Comparison of ENCODE assay signal across 15 cellular contexts in genomic region chr3:60080648-60081047, GRCh38.
A peak's percentile ranks its signal among the peaks of the same experiment; 100 is the strongest.
DNase-seq lines count a peak whose midpoint lies in the region; ATAC-seq and TF ChIP-seq lines count a peak whose summit lies in the region.
"Had no signal": no experiment of that assay in that cellular context is flagged by ENCODE, and none has a peak within 500 bp of the region (broad histone marks: within the 10 kb centered on the region; RNA-seq: fewer than 3 reads in every experiment).

No MANE protein-coding gene starts in this region.

- DNase-seq in activated CD4-positive, CD25-positive, alpha-beta regulatory T cell treated with anti-CD3 and anti-CD28 coated beads, Interleukin-2, amount 50 U/mL, for 72 hours: no peak
- peak; percentile 32 for DNase-seq in activated CD8-positive, alpha-beta T cell treated with anti-CD3 and anti-CD28 coated beads for 36 hours
- DNase-seq in nephron progenitor cell (no peak), WTC11 (ENCODE audit: low spot score) (no peak)
- DNase-seq: 8988T; activated CD8-positive, alpha-beta memory T cell treated with anti-CD3 and anti-CD28 coated beads for 24 hours; aorta; COR-L47; lower lobe of right lung; NCI-H1048 had no signal

- peaks cover 24% of the 10 kb centered on the region for H3K36me3 Mint-ChIP-seq in activated CD8-positive, alpha-beta T cell treated with anti-CD3 and anti-CD28 coated beads for 36 hours (ENCODE audit: low read depth)
- H3K36me3 Mint-ChIP-seq in nephron progenitor cell (ENCODE audit: low read depth) (peaks cover 26% of the 10 kb centered on the region), WTC11 (peaks cover 4% of the 10 kb centered on the region; the same call in 1 of the 2 replicates)

- intact Hi-C loops in activated CD8-positive, alpha-beta T cell treated with anti-CD3 and anti-CD28 coated beads for 36 hours (cut with micrococcal nuclease): loop anchor here (10.0 kb wide), 1 partner anchor 114 kb away; no protein-coding TSS in a partner anchor

- POLR2A ChIA-PET in activated CD8-positive, alpha-beta T cell treated with anti-CD3 and anti-CD28 coated beads for 36 hours (lab: Charles Lee): no interaction called here
- POLR2A ChIA-PET in WTC11 (lab: Charles Lee): no interaction called here

- H3K9me3 Mint-ChIP-seq in activated CD8-positive, alpha-beta T cell treated with anti-CD3 and anti-CD28 coated beads for 36 hours: peaks cover 23% of the 10 kb centered on the region
- H3K9me3 Mint-ChIP-seq in nephron progenitor cell (peaks cover 50% of the 10 kb centered on the region), WTC11 (peaks cover 26% of the 10 kb centered on the region)

- no peaks in the 10 kb centered on the region for H3K27me3 Mint-ChIP-seq in activated CD8-positive, alpha-beta T cell treated with anti-CD3 and anti-CD28 coated beads for 36 hours
- peaks cover 7% of the 10 kb centered on the region for H3K27me3 Mint-ChIP-seq in nephron progenitor cell (ENCODE audit: low read depth, poor library complexity)
- H3K27me3 Mint-ChIP-seq in WTC11 (ENCODE audit: low read depth): no peaks in the 10 kb centered on the region

- no peak overlapping the region for H3K4me3 Mint-ChIP-seq in activated CD8-positive, alpha-beta T cell treated with anti-CD3 and anti-CD28 coated beads for 36 hours
- H3K4me3 Mint-ChIP-seq in nephron progenitor cell (no peak overlapping the region), WTC11 (no peak overlapping the region)

- TF ChIP-seq CTCF in activated CD8-positive, alpha-beta T cell treated with anti-CD3 and anti-CD28 coated beads for 36 hours (IDR thresholded peaks at IDR 0.05): no peak
- TF ChIP-seq CTCF in nephron progenitor cell (IDR thresholded peaks at IDR 0.05) (no peak), WTC11 (IDR thresholded peaks at IDR 0.05) (no peak)

- H3K4me1 Mint-ChIP-seq in activated CD8-positive, alpha-beta T cell treated with anti-CD3 and anti-CD28 coated beads for 36 hours (ENCODE audit: low read depth): peaks cover 55% of the 10 kb centered on the region
- H3K4me1 Mint-ChIP-seq in nephron progenitor cell (peaks cover 16% of the 10 kb centered on the region), WTC11 (peaks cover 12% of the 10 kb centered on the region)

- CTCF ChIA-PET in activated CD8-positive, alpha-beta T cell treated with anti-CD3 and anti-CD28 coated beads for 36 hours (lab: Charles Lee): interaction anchor here (0.7 to 1.1 kb wide), 3 partner anchors 16 to 100 kb away, joined by 3 to 4 read pairs (median 3); no protein-coding TSS in a partner anchor
- CTCF ChIA-PET in WTC11 (lab: Charles Lee): no interaction called here

- ATAC-seq in activated CD4-positive, CD25-positive, alpha-beta regulatory T cell treated with anti-CD3 and anti-CD28 coated beads, Interleukin-2, amount 50 U/mL, for 24 hours: peak; percentile 74 to 84
- peak; percentile 41 for ATAC-seq in HG03432 (IDR thresholded peaks at IDR 0.05; ENCODE audit: unreplicated experiment)
- ATAC-seq in activated CD8-positive, alpha-beta T cell treated with anti-CD3 and anti-CD28 coated beads for 36 hours: peak; percentile 81
- no peak for ATAC-seq in WTC11
- ATAC-seq in GM19397 (IDR thresholded peaks at IDR 0.05; ENCODE audit: unreplicated experiment): no peak
- no peak for ATAC-seq in GM21526 (IDR thresholded peaks at IDR 0.05; ENCODE audit: low FRiP score, unreplicated experiment)
- ATAC-seq: lower lobe of right lung, Panc1 had no signal

- H3K27ac Mint-ChIP-seq in activated CD8-positive, alpha-beta T cell treated with anti-CD3 and anti-CD28 coated beads for 36 hours: peak overlapping the region; percentile 77
- peak overlapping the region; percentile 13 for H3K27ac Mint-ChIP-seq in nephron progenitor cell
- no peak overlapping the region for H3K27ac Mint-ChIP-seq in WTC11

TF ChIP-seq in WTC11, 78 proteins besides CTCF, POLR2A, EP300 and RAD21:
- TF ChIP-seq TP53 (CRISPR knock-in tag; IDR thresholded peaks at IDR 0.05) (no peak), OVOL2 (CRISPR knock-in tag; IDR thresholded peaks at IDR 0.05; ENCODE audit: borderline replicate concordance) (no peak), SOX15 (CRISPR knock-in tag; IDR thresholded peaks at IDR 0.05) (no peak), JUN (CRISPR knock-in tag; IDR thresholded peaks at IDR 0.05) (no peak), TEAD1 (CRISPR knock-in tag; IDR thresholded peaks at IDR 0.05) (no peak), ZNF423 (CRISPR knock-in tag; IDR thresholded peaks at IDR 0.05) (no peak), CBFB (CRISPR knock-in tag; IDR thresholded peaks at IDR 0.05; ENCODE audit: low read depth) (no peak)
TF ChIP-seq in WTC11: peak in this region for 0.

Comparison
In these comparisons a context has a peak if more than half of its experiments do, and no peak if none do; other contexts are left out.
1. ATAC-seq: peak in activated CD4-positive, CD25-positive, alpha-beta regulatory T cell treated with anti-CD3 and anti-CD28 coated beads, Interleukin-2, amount 50 U/mL, for 24 hours (2 of 2), HG03432 (single experiment) and activated CD8-positive, alpha-beta T cell treated with anti-CD3 and anti-CD28 coated beads for 36 hours (single experiment); none in WTC11 (single experiment), GM19397 (single experiment) and GM21526 (single experiment).